Comparison of ENCODE assay signal across 2 cellular contexts in genomic region chr12:96487634-96488033, GRCh38.
TF ChIP-seq lines count a peak whose summit lies in the region.

No MANE protein-coding gene starts in this region.

TF ChIP-seq in SK-N-SH, 30 proteins besides CTCF, POLR2A, EP300 and RAD21:
- TF ChIP-seq, protein P1, sequence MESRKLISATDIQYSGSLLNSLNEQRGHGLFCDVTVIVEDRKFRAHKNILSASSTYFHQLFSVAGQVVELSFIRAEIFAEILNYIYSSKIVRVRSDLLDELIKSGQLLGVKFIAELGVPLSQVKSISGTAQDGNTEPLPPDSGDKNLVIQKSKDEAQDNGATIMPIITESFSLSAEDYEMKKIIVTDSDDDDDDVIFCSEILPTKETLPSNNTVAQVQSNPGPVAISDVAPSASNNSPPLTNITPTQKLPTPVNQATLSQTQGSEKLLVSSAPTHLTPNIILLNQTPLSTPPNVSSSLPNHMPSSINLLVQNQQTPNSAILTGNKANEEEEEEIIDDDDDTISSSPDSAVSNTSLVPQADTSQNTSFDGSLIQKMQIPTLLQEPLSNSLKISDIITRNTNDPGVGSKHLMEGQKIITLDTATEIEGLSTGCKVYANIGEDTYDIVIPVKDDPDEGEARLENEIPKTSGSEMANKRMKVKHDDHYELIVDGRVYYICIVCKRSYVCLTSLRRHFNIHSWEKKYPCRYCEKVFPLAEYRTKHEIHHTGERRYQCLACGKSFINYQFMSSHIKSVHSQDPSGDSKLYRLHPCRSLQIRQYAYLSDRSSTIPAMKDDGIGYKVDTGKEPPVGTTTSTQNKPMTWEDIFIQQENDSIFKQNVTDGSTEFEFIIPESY (IDR thresholded peaks at IDR 0.05; ENCODE audit: borderline replicate concordance, low read depth), result no peak
- no peak for TF ChIP-seq RFX5 (IDR thresholded peaks at IDR 0.05; ENCODE audit: low read length)
- TF ChIP-seq SIN3A (IDR thresholded peaks at IDR 0.05; ENCODE audit: borderline replicate concordance, low read depth, low read length), result no peak
- TF ChIP-seq FOXM1 (IDR thresholded peaks at IDR 0.05; ENCODE audit: low read depth), result no peak
- TF ChIP-seq GATA2 (CRISPR knock-in tag; IDR thresholded peaks at IDR 0.05), result no peak
- no peak for TF ChIP-seq IRF3 (IDR thresholded peaks at IDR 0.05; ENCODE audit: low read depth, low read length)

TF ChIP-seq in SK-N-SH treated with all-trans-retinoic acid at 6 μM for 48 hours, 23 proteins besides CTCF, POLR2A, EP300 and RAD21:
- TF ChIP-seq SNAI2 (CRISPR knock-in tag; IDR thresholded peaks at IDR 0.05) (no peak), TCF4 (CRISPR knock-in tag; IDR thresholded peaks at IDR 0.05; ENCODE audit: borderline replicate concordance) (no peak), ZFP30 (CRISPR knock-in tag; IDR thresholded peaks at IDR 0.05) (no peak), ZNF565 (CRISPR knock-in tag; conservative IDR thresholded peaks at IDR 0.05; ENCODE audit: low read depth) (no peak), ZFP3 (CRISPR knock-in tag; IDR thresholded peaks at IDR 0.05) (no peak), CSDC2 (CRISPR knock-in tag; IDR thresholded peaks at IDR 0.05) (no peak), ZNF70 (CRISPR knock-in tag; IDR thresholded peaks at IDR 0.05) (no peak), TSHZ2 (CRISPR knock-in tag; IDR thresholded peaks at IDR 0.05) (no peak), OSR1 (CRISPR knock-in tag; IDR thresholded peaks at IDR 0.05) (no peak), PATZ1 (CRISPR knock-in tag; IDR thresholded peaks at IDR 0.05; ENCODE audit: borderline replicate concordance) (no peak), ARNTL (CRISPR knock-in tag; IDR thresholded peaks at IDR 0.05; ENCODE audit: borderline replicate concordance, low read depth) (no peak), BACH2 (CRISPR knock-in tag; IDR thresholded peaks at IDR 0.05; ENCODE audit: borderline replicate concordance) (no peak), ISL1 (CRISPR knock-in tag; IDR thresholded peaks at IDR 0.05) (no peak), PPARA (CRISPR knock-in tag; IDR thresholded peaks at IDR 0.05; ENCODE audit: borderline replicate concordance) (no peak)
- TF ChIP-seq, protein P2, sequence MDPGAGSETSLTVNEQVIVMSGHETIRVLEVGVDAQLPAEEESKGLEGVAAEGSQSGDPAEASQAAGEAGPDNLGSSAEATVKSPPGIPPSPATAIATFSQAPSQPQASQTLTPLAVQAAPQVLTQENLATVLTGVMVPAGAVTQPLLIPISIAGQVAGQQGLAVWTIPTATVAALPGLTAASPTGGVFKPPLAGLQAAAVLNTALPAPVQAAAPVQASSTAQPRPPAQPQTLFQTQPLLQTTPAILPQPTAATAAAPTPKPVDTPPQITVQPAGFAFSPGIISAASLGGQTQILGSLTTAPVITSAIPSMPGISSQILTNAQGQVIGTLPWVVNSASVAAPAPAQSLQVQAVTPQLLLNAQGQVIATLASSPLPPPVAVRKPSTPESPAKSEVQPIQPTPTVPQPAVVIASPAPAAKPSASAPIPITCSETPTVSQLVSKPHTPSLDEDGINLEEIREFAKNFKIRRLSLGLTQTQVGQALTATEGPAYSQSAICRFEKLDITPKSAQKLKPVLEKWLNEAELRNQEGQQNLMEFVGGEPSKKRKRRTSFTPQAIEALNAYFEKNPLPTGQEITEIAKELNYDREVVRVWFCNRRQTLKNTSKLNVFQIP (CRISPR knock-in tag; IDR thresholded peaks at IDR 0.05; ENCODE audit: borderline replicate concordance, low read depth), result no peak
- TF ChIP-seq, protein P3, sequence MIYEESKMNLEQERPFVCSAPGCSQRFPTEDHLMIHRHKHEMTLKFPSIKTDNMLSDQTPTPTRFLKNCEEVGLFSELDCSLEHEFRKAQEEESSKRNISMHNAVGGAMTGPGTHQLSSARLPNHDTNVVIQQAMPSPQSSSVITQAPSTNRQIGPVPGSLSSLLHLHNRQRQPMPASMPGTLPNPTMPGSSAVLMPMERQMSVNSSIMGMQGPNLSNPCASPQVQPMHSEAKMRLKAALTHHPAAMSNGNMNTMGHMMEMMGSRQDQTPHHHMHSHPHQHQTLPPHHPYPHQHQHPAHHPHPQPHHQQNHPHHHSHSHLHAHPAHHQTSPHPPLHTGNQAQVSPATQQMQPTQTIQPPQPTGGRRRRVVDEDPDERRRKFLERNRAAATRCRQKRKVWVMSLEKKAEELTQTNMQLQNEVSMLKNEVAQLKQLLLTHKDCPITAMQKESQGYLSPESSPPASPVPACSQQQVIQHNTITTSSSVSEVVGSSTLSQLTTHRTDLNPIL (CRISPR knock-in tag; IDR thresholded peaks at IDR 0.05; ENCODE audit: low read depth), result no peak
- TF ChIP-seq, protein P4, sequence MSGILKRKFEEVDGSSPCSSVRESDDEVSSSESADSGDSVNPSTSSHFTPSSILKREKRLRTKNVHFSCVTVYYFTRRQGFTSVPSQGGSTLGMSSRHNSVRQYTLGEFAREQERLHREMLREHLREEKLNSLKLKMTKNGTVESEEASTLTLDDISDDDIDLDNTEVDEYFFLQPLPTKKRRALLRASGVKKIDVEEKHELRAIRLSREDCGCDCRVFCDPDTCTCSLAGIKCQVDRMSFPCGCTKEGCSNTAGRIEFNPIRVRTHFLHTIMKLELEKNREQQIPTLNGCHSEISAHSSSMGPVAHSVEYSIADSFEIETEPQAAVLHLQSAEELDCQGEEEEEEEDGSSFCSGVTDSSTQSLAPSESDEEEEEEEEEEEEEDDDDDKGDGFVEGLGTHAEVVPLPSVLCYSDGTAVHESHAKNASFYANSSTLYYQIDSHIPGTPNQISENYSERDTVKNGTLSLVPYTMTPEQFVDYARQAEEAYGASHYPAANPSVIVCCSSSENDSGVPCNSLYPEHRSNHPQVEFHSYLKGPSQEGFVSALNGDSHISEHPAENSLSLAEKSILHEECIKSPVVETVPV (CRISPR knock-in tag; IDR thresholded peaks at IDR 0.05), result no peak
TF ChIP-seq in SK-N-SH treated with all-trans-retinoic acid at 6 μM for 48 hours: peak in this region for 0.
